In the genomic region with DNA sequence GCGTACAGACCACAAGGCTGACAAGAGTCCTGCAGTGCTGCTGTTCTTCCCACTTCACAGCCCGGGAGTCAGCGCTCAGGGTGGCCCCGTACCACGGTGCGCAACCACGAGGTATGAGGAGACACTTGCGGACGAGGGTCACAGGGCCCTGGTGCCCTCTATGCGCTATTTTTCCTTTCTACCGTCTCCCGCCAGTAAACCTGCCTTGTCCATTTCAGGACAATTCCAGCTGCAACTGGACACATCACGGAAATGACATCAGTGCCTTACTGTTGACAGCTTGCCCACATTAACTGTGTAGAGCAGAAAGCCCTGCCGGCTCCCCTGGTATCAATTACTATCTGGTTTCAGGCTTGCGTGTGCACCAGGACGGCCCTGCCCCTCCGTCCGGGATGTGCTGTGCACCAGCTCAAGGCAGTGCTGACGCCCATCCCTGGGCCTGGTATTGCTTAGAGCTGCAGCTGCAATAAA, we compare ENCODE assay signal across 11 cellular contexts.
A peak's percentile ranks its signal among the peaks of the same experiment; 100 is the strongest.
DNase-seq lines count a peak whose midpoint lies in the region; TF ChIP-seq lines count a peak whose summit lies in the region.
"Had no signal": no experiment of that assay in that cellular context is flagged by ENCODE, and none has a peak within 500 bp of the region (broad histone marks: within the 10 kb centered on the region; RNA-seq: fewer than 3 reads in every experiment).

No MANE protein-coding gene starts in this region.

- no peak overlapping the region for H3K27ac Mint-ChIP-seq in activated naive CD4-positive, alpha-beta T cell treated with anti-CD3 and anti-CD28 coated beads, Interleukin-2, amount 10 ng/mL, durations not matched to agents 7 days and 5 days
- H3K27ac Mint-ChIP-seq in activated naive CD4-positive, alpha-beta T cell treated with anti-CD3 and anti-CD28 coated beads for 36 hours: no peak overlapping the region
- peak overlapping the region; percentile 46 for H3K27ac Mint-ChIP-seq in type B pancreatic cell
- no peak overlapping the region for H3K27ac Mint-ChIP-seq in activated CD4-positive, alpha-beta memory T cell treated with anti-CD3 and anti-CD28 coated beads for 36 hours

- H3K27me3 Mint-ChIP-seq in activated naive CD4-positive, alpha-beta T cell treated with anti-CD3 and anti-CD28 coated beads, Interleukin-2, amount 10 ng/mL, durations not matched to agents 7 days and 5 days: peaks cover 16% of the 10 kb centered on the region
- H3K27me3 Mint-ChIP-seq in activated naive CD4-positive, alpha-beta T cell treated with anti-CD3 and anti-CD28 coated beads for 36 hours (ENCODE audit: low read depth): no peaks in the 10 kb centered on the region
- H3K27me3 Mint-ChIP-seq in type B pancreatic cell: no peaks in the 10 kb centered on the region
- H3K27me3 Mint-ChIP-seq in activated CD4-positive, alpha-beta memory T cell treated with anti-CD3 and anti-CD28 coated beads for 36 hours: no peaks in the 10 kb centered on the region

- peak; percentile 12 for DNase-seq in activated naive CD4-positive, alpha-beta T cell treated with anti-CD3 and anti-CD28 coated beads, Interleukin-2, amount 10 ng/mL, durations not matched to agents 7 days and 5 days
- no peak for DNase-seq in activated naive CD4-positive, alpha-beta T cell treated with anti-CD3 and anti-CD28 coated beads for 36 hours
- DNase-seq in epidermal melanocyte (ENCODE audit: insufficient read length, low spot score) (peak; percentile 83), midbrain (lab: John Stamatoyannopoulos, UW) (peak; percentile 42), type B pancreatic cell (ENCODE audit: extremely low spot score, unreplicated experiment) (no peak), RPMI8226 (no peak), ecto neural progenitor cell (ENCODE audit: low spot score) (no peak)
- DNase-seq in activated CD4-positive, alpha-beta memory T cell treated with anti-CD3 and anti-CD28 coated beads for 36 hours: no peak
- DNase-seq: activated CD4-positive, alpha-beta T cell treated with anti-CD3 and anti-CD28 coated beads, Interleukin-2, amount 50 U/mL, for 4 hours; NCI-H524; stimulated activated naive CD8-positive, alpha-beta T cell treated with anti-CD3 and anti-CD28 coated beads, Interleukin-15, amount 100 ng/mL, for 72 hours had no signal

- CTCF ChIA-PET in activated naive CD4-positive, alpha-beta T cell treated with anti-CD3 and anti-CD28 coated beads, Interleukin-2, amount 10 ng/mL, durations not matched to agents 7 days and 5 days (lab: Charles Lee): interaction anchor here (0.8 kb wide), 1 partner anchor 34 kb away, joined by 3 read pairs; no protein-coding TSS in a partner anchor
- CTCF ChIA-PET in activated naive CD4-positive, alpha-beta T cell treated with anti-CD3 and anti-CD28 coated beads for 36 hours (lab: Charles Lee): interaction anchor here (1.0 to 1.6 kb wide), 2 partner anchors 10 kb away, joined by 5 read pairs; no protein-coding TSS in a partner anchor
- CTCF ChIA-PET in activated CD4-positive, alpha-beta memory T cell treated with anti-CD3 and anti-CD28 coated beads for 36 hours (lab: Charles Lee): no interaction called here

- POLR2A ChIA-PET in activated CD4-positive, alpha-beta memory T cell treated with anti-CD3 and anti-CD28 coated beads for 36 hours (lab: Charles Lee): no interaction called here

- intact Hi-C loops in activated naive CD4-positive, alpha-beta T cell treated with anti-CD3 and anti-CD28 coated beads for 36 hours (cut with micrococcal nuclease): no loop called here
- intact Hi-C loops in activated CD4-positive, alpha-beta memory T cell treated with anti-CD3 and anti-CD28 coated beads for 36 hours (cut with micrococcal nuclease): no loop called here

- H3K36me3 Mint-ChIP-seq in activated naive CD4-positive, alpha-beta T cell treated with anti-CD3 and anti-CD28 coated beads, Interleukin-2, amount 10 ng/mL, durations not matched to agents 7 days and 5 days: no peaks in the 10 kb centered on the region
- H3K36me3 Mint-ChIP-seq in activated naive CD4-positive, alpha-beta T cell treated with anti-CD3 and anti-CD28 coated beads for 36 hours (ENCODE audit: low read depth): no peaks in the 10 kb centered on the region
- H3K36me3 Mint-ChIP-seq in type B pancreatic cell: peaks cover 6% of the 10 kb centered on the region
- no peaks in the 10 kb centered on the region for H3K36me3 Mint-ChIP-seq in activated CD4-positive, alpha-beta memory T cell treated with anti-CD3 and anti-CD28 coated beads for 36 hours

- H3K4me3 Mint-ChIP-seq in activated naive CD4-positive, alpha-beta T cell treated with anti-CD3 and anti-CD28 coated beads, Interleukin-2, amount 10 ng/mL, durations not matched to agents 7 days and 5 days: no peak overlapping the region
- H3K4me3 Mint-ChIP-seq in activated naive CD4-positive, alpha-beta T cell treated with anti-CD3 and anti-CD28 coated beads for 36 hours: no peak overlapping the region
- H3K4me3 Mint-ChIP-seq in type B pancreatic cell: peak overlapping the region; percentile 7
- H3K4me3 Mint-ChIP-seq in activated CD4-positive, alpha-beta memory T cell treated with anti-CD3 and anti-CD28 coated beads for 36 hours: no peak overlapping the region
- H3K4me3 Mint-ChIP-seq: stimulated activated naive CD8-positive, alpha-beta T cell treated with anti-CD3 and anti-CD28 coated beads, Interleukin-15, amount 100 ng/mL, for 72 hours had no signal

- no peak for TF ChIP-seq CTCF in type B pancreatic cell (conservative IDR thresholded peaks at IDR 0.05)

- no peaks in the 10 kb centered on the region for H3K9me3 Mint-ChIP-seq in activated naive CD4-positive, alpha-beta T cell treated with anti-CD3 and anti-CD28 coated beads, Interleukin-2, amount 10 ng/mL, durations not matched to agents 7 days and 5 days
- no peaks in the 10 kb centered on the region for H3K9me3 Mint-ChIP-seq in activated naive CD4-positive, alpha-beta T cell treated with anti-CD3 and anti-CD28 coated beads for 36 hours
- no peaks in the 10 kb centered on the region for H3K9me3 Mint-ChIP-seq in type B pancreatic cell
- H3K9me3 Mint-ChIP-seq in activated CD4-positive, alpha-beta memory T cell treated with anti-CD3 and anti-CD28 coated beads for 36 hours: no peaks in the 10 kb centered on the region
- H3K9me3 Mint-ChIP-seq: stimulated activated naive CD8-positive, alpha-beta T cell treated with anti-CD3 and anti-CD28 coated beads, Interleukin-15, amount 100 ng/mL, for 72 hours had no signal

- no peaks in the 10 kb centered on the region for H3K4me1 Mint-ChIP-seq in activated naive CD4-positive, alpha-beta T cell treated with anti-CD3 and anti-CD28 coated beads, Interleukin-2, amount 10 ng/mL, durations not matched to agents 7 days and 5 days
- H3K4me1 Mint-ChIP-seq in activated naive CD4-positive, alpha-beta T cell treated with anti-CD3 and anti-CD28 coated beads for 36 hours (ENCODE audit: low read depth): no peaks in the 10 kb centered on the region
- peaks cover 39% of the 10 kb centered on the region for H3K4me1 Mint-ChIP-seq in type B pancreatic cell (ENCODE audit: unreplicated experiment)
- no peaks in the 10 kb centered on the region for H3K4me1 Mint-ChIP-seq in activated CD4-positive, alpha-beta memory T cell treated with anti-CD3 and anti-CD28 coated beads for 36 hours (ENCODE audit: low read depth)
- H3K4me1 Mint-ChIP-seq: stimulated activated naive CD8-positive, alpha-beta T cell treated with anti-CD3 and anti-CD28 coated beads, Interleukin-15, amount 100 ng/mL, for 72 hours had no signal

Comparison
In these comparisons a context has a peak if more than half of its experiments do, and no peak if none do; other contexts are left out.
1. DNase-seq: peak in activated naive CD4-positive, alpha-beta T cell treated with anti-CD3 and anti-CD28 coated beads, Interleukin-2, amount 10 ng/mL, durations not matched to agents 7 days and 5 days (single experiment), epidermal melanocyte (single experiment) and midbrain (single experiment); none in activated naive CD4-positive, alpha-beta T cell treated with anti-CD3 and anti-CD28 coated beads for 36 hours (single experiment), type B pancreatic cell (single experiment), activated CD4-positive, alpha-beta memory T cell treated with anti-CD3 and anti-CD28 coated beads for 36 hours (single experiment), RPMI8226 (single experiment) and ecto neural progenitor cell (single experiment).